8 cellular contexts compared by ENCODE assay signal in genomic region chr14:105398726-105399440, GRCh38.
DNase-seq lines count a peak whose midpoint lies in the region; ATAC-seq lines count a peak whose summit lies in the region.

No MANE protein-coding gene starts in this region.

- H3K9me3 ChIP-seq in iPS-18a (ENCODE audit: control insufficient read depth, low read depth, low read length), result peaks cover 33% of the 10 kb centered on the region

- peaks cover 6% of the 10 kb centered on the region for H3K27me3 ChIP-seq in iPS-18a (ENCODE audit: control insufficient read depth, insufficient read depth, low read length)

- H3K27ac ChIP-seq in iPS-18a (ENCODE audit: low read length), result no peak overlapping the region

- peaks cover 3% of the 10 kb centered on the region for H3K9me3 Mint-ChIP-seq in stimulated activated effector memory CD8-positive, alpha-beta T cell treated with anti-CD3 and anti-CD28 coated beads, Interleukin-12 subunit alpha, Interleukin-12 subunit beta, amount 100 ng/mL, for 72 hours

- H3K36me3 Mint-ChIP-seq in stimulated activated effector memory CD8-positive, alpha-beta T cell treated with anti-CD3 and anti-CD28 coated beads, Interleukin-12 subunit alpha, Interleukin-12 subunit beta, amount 100 ng/mL, for 72 hours, result peaks cover 28% of the 10 kb centered on the region

- peak overlapping the region; percentile 79 for H3K4me3 Mint-ChIP-seq in stimulated activated effector memory CD8-positive, alpha-beta T cell treated with anti-CD3 and anti-CD28 coated beads, Interleukin-12 subunit alpha, Interleukin-12 subunit beta, amount 100 ng/mL, for 72 hours

- H3K4me3 ChIP-seq in iPS-18a (ENCODE audit: low read length), result peak overlapping the region; percentile 50

- H3K27ac Mint-ChIP-seq in stimulated activated effector memory CD8-positive, alpha-beta T cell treated with anti-CD3 and anti-CD28 coated beads, Interleukin-12 subunit alpha, Interleukin-12 subunit beta, amount 100 ng/mL, for 72 hours, result peak overlapping the region; percentile 88

- peaks cover 3% of the 10 kb centered on the region for H3K4me1 ChIP-seq in iPS-18a (ENCODE audit: control insufficient read depth, low read depth, low read length)

- peaks cover 3% of the 10 kb centered on the region for H3K36me3 ChIP-seq in iPS-18a (ENCODE audit: control insufficient read depth, low read depth, low read length)

- DNase-seq in activated T-cell treated with anti-CD3 and anti-CD28 coated beads for 24 hours (ENCODE audit: low read depth) (peak; percentile 37), NCI-H226 (peak; percentile 51), amniotic epithelial cell (ENCODE audit: low read depth) (peak; percentile 21)
- DNase-seq in activated T-cell treated with anti-CD3 and anti-CD28 coated beads, Interleukin-2, amount 50 U/mL, for 48 hours, result no peak
- peak in 1 of 2 donors; percentile 34 for DNase-seq in stimulated activated effector memory CD8-positive, alpha-beta T cell treated with anti-CD3 and anti-CD28 coated beads, Interleukin-12 subunit alpha, Interleukin-12 subunit beta, amount 100 ng/mL, for 72 hours (ENCODE audit: low spot score in 2 of 2)

- H3K9ac ChIP-seq in iPS-18a (ENCODE audit: low read length), result peak overlapping the region; percentile 50

- H3K4me1 Mint-ChIP-seq in stimulated activated effector memory CD8-positive, alpha-beta T cell treated with anti-CD3 and anti-CD28 coated beads, Interleukin-12 subunit alpha, Interleukin-12 subunit beta, amount 100 ng/mL, for 72 hours, result peaks cover 19% of the 10 kb centered on the region

- ATAC-seq in HG02759 (IDR thresholded peaks at IDR 0.05; ENCODE audit: unreplicated experiment) (peak; percentile 49), GM18861 (IDR thresholded peaks at IDR 0.05; ENCODE audit: unreplicated experiment) (no peak)
- ATAC-seq in stimulated activated effector memory CD8-positive, alpha-beta T cell treated with anti-CD3 and anti-CD28 coated beads, Interleukin-12 subunit alpha, Interleukin-12 subunit beta, amount 100 ng/mL, for 72 hours, result peak; percentile 65

Comparison
In these comparisons a context has a peak if more than half of its experiments do, and no peak if none do; other contexts are left out.
1. DNase-seq: peak in activated T-cell treated with anti-CD3 and anti-CD28 coated beads for 24 hours (single experiment), NCI-H226 (single experiment) and amniotic epithelial cell (single experiment); none in activated T-cell treated with anti-CD3 and anti-CD28 coated beads, Interleukin-2, amount 50 U/mL, for 48 hours (0 of 2).